Comparison of ENCODE assay signal across 8 cellular contexts in genomic region chr1:23867953-23868847, GRCh38. TPM values are rescaled to one million over a fixed set of nuclear protein-coding genes. Genes with fewer than 3 reads are reported as not detected.
A peak's percentile ranks its signal among the peaks of the same experiment; 100 is the strongest.
DNase-seq lines count a peak whose midpoint lies in the region; ATAC-seq, FAIRE-seq and TF ChIP-seq lines count a peak whose summit lies in the region.

FUCA1 (minus strand) TSS chr1:23868290; CDS start chr1:23868286, 4 bp downstream.

- peak within 1 kb of the TSS; percentile 80 to 88 for H3K27ac ChIP-seq in right atrium auricular region
- peak within 1 kb of the TSS; percentile 80 for H3K27ac ChIP-seq in psoas muscle

- FAIRE-seq in urothelium cell line (lab: Jason Lieb, UNC), result no peak

- 1 to 3% (median 2%) methylated on average over 70 to 81 of the region's 81 CpGs for WGBS in psoas muscle, 3 donors

- H3K9me3 ChIP-seq in right atrium auricular region (no peaks in the 10 kb centered on the region), psoas muscle (no peaks in the 10 kb centered on the region)

- H3K27me3 ChIP-seq in right atrium auricular region (no peaks in the 10 kb centered on the region), psoas muscle (ENCODE audit: insufficient read depth in 3 of 3, low read length in 2 of 3) (no peaks in the 10 kb centered on the region)

- ATAC-seq in HG02798 (IDR thresholded peaks at IDR 0.05; ENCODE audit: poor library complexity, unreplicated experiment) (peak; percentile 94), psoas muscle (peak; percentile 96 to 99 (median 98))

- peak; percentile 93 for TF ChIP-seq CTCF in GM12875 (IDR thresholded peaks at IDR 0.05; ENCODE audit: borderline replicate concordance, insufficient read depth, low read depth, low read length)
- peak; percentile 93 to 97 for TF ChIP-seq CTCF in right atrium auricular region (IDR thresholded peaks at IDR 0.05)
- peak; percentile 97 for TF ChIP-seq CTCF in psoas muscle (IDR thresholded peaks at IDR 0.05)

- peaks cover 0 to 36% of the 10 kb centered on the region in 2 donors for H3K4me1 ChIP-seq in right atrium auricular region
- peaks cover 10% of the 10 kb centered on the region for H3K4me1 ChIP-seq in psoas muscle

- peak within 1 kb of the TSS; percentile 97 for H3K4me3 ChIP-seq in GM12875 (ENCODE audit: low read depth, low read length)
- H3K4me3 ChIP-seq in right atrium auricular region, result peak within 1 kb of the TSS; percentile 60 to 95
- peak within 1 kb of the TSS; percentile 93 for H3K4me3 ChIP-seq in psoas muscle

- intact Hi-C loops in psoas muscle (cut with DNase I), result loop anchor here (2.0 to 5.0 kb wide), 4 partner anchors 49 to 96 kb away; no protein-coding TSS in a partner anchor

- peaks cover 10% of the 10 kb centered on the region for H3K36me3 ChIP-seq in right atrium auricular region
- H3K36me3 ChIP-seq in psoas muscle (ENCODE audit: insufficient read depth in 1 of 2, low read depth in 1 of 2), result peaks cover 0 to 20% of the 10 kb centered on the region in 2 donors

- DNase-seq in NCI-H1436 (lab: John Stamatoyannopoulos, UW) (peak; percentile 94), T-helper 1 cell (peak; percentile 92 to 96 (median 93)), amygdala (lab: John Stamatoyannopoulos, UW) (peak; percentile 7 to 95 (median 84)), right atrium auricular region (ENCODE audit: low spot score) (peak; percentile 92), psoas muscle (peak; percentile 89 to 94), urothelium cell line (ENCODE audit: low spot score) (peak; percentile 96)

RNA-seq across cellular contexts. Expression of gene FUCA1, which starts in this region (rescaled TPM):
- 10 to 100 TPM; 17.0 to 21.0 TPM for total RNA-seq in right atrium auricular region
- total RNA-seq in psoas muscle, result 10 to 100 TPM in 1 of 4 donors, 1 to 10 TPM in 3; 8.2 to 12.5 (median 8.8) TPM
- polyA plus RNA-seq in psoas muscle, result 10 to 100 TPM in 1 of 3 donors, 1 to 10 TPM in 2; 5.9 to 17.3 (median 9.2) TPM

Comparison
In these comparisons a context has a peak if more than half of its experiments do, and no peak if none do; other contexts are left out.
1. Peak in every context shown above with its lines: DNase-seq, ATAC-seq, H3K4me3 ChIP-seq and H3K27ac ChIP-seq.